Comparison of ENCODE assay signal across 1 cellular context in genomic region chr1:222589462-222590302, GRCh38.
TF ChIP-seq lines count a peak whose summit lies in the region.

TAF1A (minus strand) TSS chr1:222589933.

TF ChIP-seq in HepG2, 621 proteins besides CTCF, POLR2A, EP300 and RAD21 (continued from another document and continues in another):
- TF ChIP-seq SNAPC4 (CRISPR knock-in tag; IDR thresholded peaks at IDR 0.05): peak; percentile 78; the same call in 1 of the 2 replicates
- no peak for TF ChIP-seq ATF7-NPFF (CRISPR knock-in tag; IDR thresholded peaks at IDR 0.05; ENCODE audit: low read depth)
- TF ChIP-seq YEATS4 (CRISPR knock-in tag; IDR thresholded peaks at IDR 0.05; ENCODE audit: borderline replicate concordance): peak; percentile 64; the same call in 1 of the 2 replicates
- TF ChIP-seq ZNF839 (CRISPR knock-in tag; IDR thresholded peaks at IDR 0.05; ENCODE audit: borderline replicate concordance): peak; percentile 56; the same call in 1 of the 2 replicates
- peak; percentile 77 for TF ChIP-seq RXRA (CRISPR knock-in tag; IDR thresholded peaks at IDR 0.05)
- TF ChIP-seq ZBTB1 (CRISPR knock-in tag; IDR thresholded peaks at IDR 0.05; ENCODE audit: borderline replicate concordance): no peak
- TF ChIP-seq TFDP1 (CRISPR knock-in tag; IDR thresholded peaks at IDR 0.05; ENCODE audit: borderline replicate concordance): peak; percentile 76; the same call in 1 of the 2 replicates
- peak; percentile 65; the same call in 1 of the 3 replicates for TF ChIP-seq MXI1 (IDR thresholded peaks at IDR 0.05; ENCODE audit: borderline replicate concordance, low read depth, low read length)
- TF ChIP-seq ERF (CRISPR knock-in tag; IDR thresholded peaks at IDR 0.05): no peak
- TF ChIP-seq PLRG1 (conservative IDR thresholded peaks at IDR 0.05): no peak
- peak; percentile 99 for TF ChIP-seq SAP130 (CRISPR knock-in tag; IDR thresholded peaks at IDR 0.05; ENCODE audit: low read depth)
- no peak for TF ChIP-seq MED13 (CRISPR knock-in tag; IDR thresholded peaks at IDR 0.05)
- no peak for TF ChIP-seq GRHL1 (CRISPR knock-in tag; conservative IDR thresholded peaks at IDR 0.05)
- TF ChIP-seq ZNF501 (CRISPR knock-in tag; IDR thresholded peaks at IDR 0.05): peak; percentile 90
- TF ChIP-seq DBP (CRISPR knock-in tag; IDR thresholded peaks at IDR 0.05; ENCODE audit: not compliant biosample characterization): no peak
- peak; percentile 34; the same call in 1 of the 2 replicates for TF ChIP-seq ZNF441 (CRISPR knock-in tag; IDR thresholded peaks at IDR 0.05; ENCODE audit: borderline replicate concordance)
- TF ChIP-seq POLR2G (IDR thresholded peaks at IDR 0.05; ENCODE audit: low read depth, low read length): peak; percentile 88
- no peak for TF ChIP-seq CHCHD3 (CRISPR knock-in tag; IDR thresholded peaks at IDR 0.05)
- no peak for TF ChIP-seq ZNF30 (CRISPR knock-in tag; IDR thresholded peaks at IDR 0.05)
- peak; percentile 73 for TF ChIP-seq SALL1 (CRISPR knock-in tag; IDR thresholded peaks at IDR 0.05)
- TF ChIP-seq ZNF235 (CRISPR knock-in tag; IDR thresholded peaks at IDR 0.05; ENCODE audit: borderline replicate concordance): 0 out of 2 replicates have a peak, but pooled peaks have one; percentile 63
- TF ChIP-seq FOXK2 (IDR thresholded peaks at IDR 0.05): no peak
- TF ChIP-seq KMT2A (CRISPR knock-in tag; IDR thresholded peaks at IDR 0.05): peak; percentile 96
- TF ChIP-seq ZNF225 (CRISPR knock-in tag; IDR thresholded peaks at IDR 0.05): no peak
- no peak for TF ChIP-seq THAP7 (CRISPR knock-in tag; IDR thresholded peaks at IDR 0.05)
- peak; percentile 83 for TF ChIP-seq HDAC1 (CRISPR knock-in tag; IDR thresholded peaks at IDR 0.05)
- TF ChIP-seq LCORL (IDR thresholded peaks at IDR 0.05): no peak
- TF ChIP-seq LCORL (CRISPR knock-in tag; IDR thresholded peaks at IDR 0.05): peak; percentile 36
- TF ChIP-seq ZNF557 (CRISPR knock-in tag; IDR thresholded peaks at IDR 0.05): peak; percentile 66; the same call in 1 of the 2 replicates
- no peak for TF ChIP-seq ZNF780A (CRISPR knock-in tag; IDR thresholded peaks at IDR 0.05)
- TF ChIP-seq ZNF773 (CRISPR knock-in tag; IDR thresholded peaks at IDR 0.05; ENCODE audit: borderline replicate concordance): 0 out of 2 replicates have a peak, but pooled peaks have one; percentile 41
- TF ChIP-seq ZMAT5 (CRISPR knock-in tag; IDR thresholded peaks at IDR 0.05; ENCODE audit: borderline replicate concordance, low read depth): no peak
- peak; percentile 29 for TF ChIP-seq MED8 (CRISPR knock-in tag; IDR thresholded peaks at IDR 0.05; ENCODE audit: insufficient replicate concordance)
- TF ChIP-seq TBX3 (IDR thresholded peaks at IDR 0.05; ENCODE audit: borderline replicate concordance): no peak
- peak; percentile 78 for TF ChIP-seq IRF2 (CRISPR knock-in tag; IDR thresholded peaks at IDR 0.05)
- TF ChIP-seq TBL1XR1 (IDR thresholded peaks at IDR 0.05; ENCODE audit: borderline replicate concordance, low read length, partially characterized antibody): no peak
- no peak for TF ChIP-seq CENPBD1 (CRISPR knock-in tag; IDR thresholded peaks at IDR 0.05; ENCODE audit: borderline replicate concordance, low read depth)
- TF ChIP-seq ZFP91 (CRISPR knock-in tag; IDR thresholded peaks at IDR 0.05; ENCODE audit: borderline replicate concordance): peak; percentile 64; the same call in 1 of the 2 replicates
- no peak for TF ChIP-seq SIX1 (CRISPR knock-in tag; IDR thresholded peaks at IDR 0.05; ENCODE audit: borderline replicate concordance)
- peak in 1 of 2 experiments; percentile 20; a peak in 1 of 4 replicates for TF ChIP-seq NR2F1 (CRISPR knock-in tag; IDR thresholded peaks at IDR 0.05)
- peak; percentile 60 for TF ChIP-seq IKZF5 (CRISPR knock-in tag; IDR thresholded peaks at IDR 0.05)
- peak; percentile 56; the same call in 1 of the 2 replicates for TF ChIP-seq TAF1 (CRISPR knock-in tag; IDR thresholded peaks at IDR 0.05)
- TF ChIP-seq NR2F2 (IDR thresholded peaks at IDR 0.05; ENCODE audit: borderline replicate concordance, low read depth): no peak; the same call in 1 of the 2 replicates
